ENCODE assay signal across 9 cellular contexts in genomic region chr7:64951250-64951848, GRCh38. TPM values are rescaled to one million over a fixed set of nuclear protein-coding genes. Genes with fewer than 3 reads are reported as not detected.
DNase-seq lines count a peak whose midpoint lies in the region; ATAC-seq and TF ChIP-seq lines count a peak whose summit lies in the region.
"Had no signal": no experiment of that assay in that cellular context is flagged by ENCODE, and none has a peak within 500 bp of the region (broad histone marks: within the 10 kb centered on the region; RNA-seq: fewer than 3 reads in every experiment).

No MANE protein-coding gene starts in this region.

- ATAC-seq in HG03442 (IDR thresholded peaks at IDR 0.05; ENCODE audit: unreplicated experiment): peak; percentile 66

- H4K20me1 ChIP-seq in OCI-LY7 (ENCODE audit: insufficient read depth, low read length): no peaks in the 10 kb centered on the region
- H4K20me1 ChIP-seq: BLaER1 treated with 17β-estradiol and CSF1 and Interleukin-3, amounts not matched to agents 10 nM and 100 nM had no signal

- no peak overlapping the region for H3K4me3 ChIP-seq in OCI-LY7 (ENCODE audit: low read depth, low read length, poor library complexity, severe bottlenecking)
- no peak overlapping the region for H3K4me3 ChIP-seq in dorsolateral prefrontal cortex
- H3K4me3 ChIP-seq in mesendoderm (ENCODE audit: low read length): no peak overlapping the region
- H3K4me3 ChIP-seq: BLaER1 treated with 17β-estradiol and CSF1 and Interleukin-3, amounts not matched to agents 10 nM and 100 nM had no signal

- no peaks in the 10 kb centered on the region for H3K36me3 ChIP-seq in OCI-LY7 (ENCODE audit: insufficient read depth, low read length)
- H3K36me3 ChIP-seq in mesendoderm (ENCODE audit: control insufficient read depth, insufficient read depth, low read length): no peaks in the 10 kb centered on the region
- H3K36me3 ChIP-seq: BLaER1 treated with 17β-estradiol and CSF1 and Interleukin-3, amounts not matched to agents 10 nM and 100 nM had no signal

- H2BK5ac ChIP-seq in mesendoderm (ENCODE audit: low read length): no peak overlapping the region

- no peak overlapping the region for H3K27ac ChIP-seq in OCI-LY7 (ENCODE audit: low read depth, low read length, poor library complexity, severe bottlenecking)
- peak overlapping the region in 1 of 59 donors; percentile 7 for H3K27ac ChIP-seq in dorsolateral prefrontal cortex
- no peak overlapping the region for H3K27ac ChIP-seq in mesendoderm (ENCODE audit: low read depth, low read length)
- H3K27ac ChIP-seq: BLaER1 treated with 17β-estradiol and CSF1 and Interleukin-3, amounts not matched to agents 10 nM and 100 nM had no signal

- peak; percentile 51 for DNase-seq in NCI-H2107 treated with DMSO at 0.1 percent for 48 hours (lab: John Stamatoyannopoulos, UW; ENCODE audit: unreplicated experiment)
- no peak for DNase-seq in NCI-H2107 (lab: John Stamatoyannopoulos, UW)
- peak; percentile 72 for DNase-seq in OCI-LY7 (ENCODE audit: low spot score)
- DNase-seq in dorsolateral prefrontal cortex: no peak
- DNase-seq in mesendoderm: peak; percentile 39
- DNase-seq in T1000 (lab: John Stamatoyannopoulos, UW): no peak
- no peak for DNase-seq in activated CD4-positive, alpha-beta memory T cell treated with anti-CD3 and anti-CD28 coated beads, Interleukin-2, amount 10 ng/mL, durations not matched to agents 7 days and 5 days

- peaks cover 0 to 17% (median 9%) of the 10 kb centered on the region in 45 donors for H3K27me3 ChIP-seq in dorsolateral prefrontal cortex
- no peaks in the 10 kb centered on the region for H3K27me3 ChIP-seq in mesendoderm (ENCODE audit: insufficient read depth, low read length, poor library complexity)
- H3K27me3 ChIP-seq: BLaER1 treated with 17β-estradiol and CSF1 and Interleukin-3, amounts not matched to agents 10 nM and 100 nM had no signal

- no TSS peak for BruUV-seq in OCI-LY7 (replicated peaks; lab: Mats Ljungman, UMichigan)

- H3K27me3 Mint-ChIP-seq in activated CD4-positive, alpha-beta memory T cell treated with anti-CD3 and anti-CD28 coated beads, Interleukin-2, amount 10 ng/mL, durations not matched to agents 7 days and 5 days: peaks cover 29% of the 10 kb centered on the region

- POLR2A ChIA-PET in OCI-LY7 (lab: Charles Lee): interaction anchor here (0.5 to 1.6 kb wide), 5 partner anchors 9 to 86 kb away, joined by 3 to 5 read pairs (median 3); partner anchors contain the start of gene ERV3-1
- POLR2A ChIA-PET in activated CD4-positive, alpha-beta memory T cell treated with anti-CD3 and anti-CD28 coated beads, Interleukin-2, amount 10 ng/mL, durations not matched to agents 7 days and 5 days (lab: Charles Lee): interaction anchor here (1.6 kb wide), 1 partner anchor 356 kb away, joined by 3 read pairs; no protein-coding TSS in a partner anchor

- TF ChIP-seq CTCF in OCI-LY7 (conservative IDR thresholded peaks at IDR 0.05; ENCODE audit: low read length) (peak; percentile 92), dorsolateral prefrontal cortex (IDR thresholded peaks at IDR 0.05 in 54 of 56, conservative IDR thresholded peaks at IDR 0.05 in 2 of 56; ENCODE audit: low read depth in 1 of 56, partially characterized antibody in 56 of 56) (peak; percentile 59 to 95 (median 87))

- intact Hi-C loops in OCI-LY7 (cut with micrococcal nuclease; ENCODE audit: unreplicated experiment) (loop anchor here (1.0 to 5.0 kb wide), 3 partner anchors 63 to 356 kb away; no protein-coding TSS in a partner anchor), dorsolateral prefrontal cortex (cut with DNase I) (loop anchor here (2.0 to 5.0 kb wide), 2 partner anchors 355 to 356 kb away; no protein-coding TSS in a partner anchor)

- no peaks in the 10 kb centered on the region for H3K79me2 ChIP-seq in OCI-LY7 (ENCODE audit: insufficient read depth, low read depth, low read length)
- no peaks in the 10 kb centered on the region for H3K79me2 ChIP-seq in mesendoderm (ENCODE audit: control insufficient read depth, insufficient read depth, low read length)

- H3K4me2 ChIP-seq in OCI-LY7 (ENCODE audit: low read length) (no peak overlapping the region), mesendoderm (ENCODE audit: low read length) (no peak overlapping the region)
- H3K4me2 ChIP-seq: BLaER1 treated with 17β-estradiol and CSF1 and Interleukin-3, amounts not matched to agents 10 nM and 100 nM had no signal

- H3K79me1 ChIP-seq in mesendoderm (ENCODE audit: low read length): no peaks in the 10 kb centered on the region

- H3K18ac ChIP-seq in mesendoderm (ENCODE audit: low read length): no peak overlapping the region

- no peak overlapping the region for H4K5ac ChIP-seq in mesendoderm (ENCODE audit: low read length)

- no peak overlapping the region for H4K8ac ChIP-seq in mesendoderm (ENCODE audit: low read depth, low read length)

- H3K56ac ChIP-seq in mesendoderm (ENCODE audit: low read length): no peak overlapping the region

- CTCF ChIA-PET in OCI-LY7 (lab: Charles Lee; ENCODE audit: unreplicated experiment): no interaction called here
- CTCF ChIA-PET in activated CD4-positive, alpha-beta memory T cell treated with anti-CD3 and anti-CD28 coated beads, Interleukin-2, amount 10 ng/mL, durations not matched to agents 7 days and 5 days (lab: Charles Lee): interaction anchor here (0.6 to 3.4 kb wide), 3 partner anchors 130 to 670 kb away, joined by 3 to 30 read pairs (median 3); no protein-coding TSS in a partner anchor

- peaks cover 1% of the 10 kb centered on the region for H3K4me1 Mint-ChIP-seq in activated CD4-positive, alpha-beta memory T cell treated with anti-CD3 and anti-CD28 coated beads, Interleukin-2, amount 10 ng/mL, durations not matched to agents 7 days and 5 days

- no peaks in the 10 kb centered on the region for H3K9me3 ChIP-seq in OCI-LY7 (ENCODE audit: low read length)

- no peak overlapping the region for H3K9ac ChIP-seq in mesendoderm (ENCODE audit: low read length)
- H3K9ac ChIP-seq: BLaER1 treated with 17β-estradiol and CSF1 and Interleukin-3, amounts not matched to agents 10 nM and 100 nM had no signal

- no peaks in the 10 kb centered on the region for H3K9me3 Mint-ChIP-seq in activated CD4-positive, alpha-beta memory T cell treated with anti-CD3 and anti-CD28 coated beads, Interleukin-2, amount 10 ng/mL, durations not matched to agents 7 days and 5 days

- H2AFZ ChIP-seq in OCI-LY7 (ENCODE audit: low read length): peak overlapping the region; percentile 44; the same call in 1 of the 2 replicates

- H3K36me3 Mint-ChIP-seq in activated CD4-positive, alpha-beta memory T cell treated with anti-CD3 and anti-CD28 coated beads, Interleukin-2, amount 10 ng/mL, durations not matched to agents 7 days and 5 days (ENCODE audit: low read depth): peaks cover 2% of the 10 kb centered on the region

- no peak overlapping the region for H3K4me3 Mint-ChIP-seq in activated CD4-positive, alpha-beta memory T cell treated with anti-CD3 and anti-CD28 coated beads, Interleukin-2, amount 10 ng/mL, durations not matched to agents 7 days and 5 days

- no peak overlapping the region for H2BK120ac ChIP-seq in mesendoderm (ENCODE audit: low read depth, low read length)

- no peak overlapping the region for H3K4ac ChIP-seq in mesendoderm (ENCODE audit: low read depth, low read length)

- WGBS in mesendoderm (ENCODE audit: extremely low coverage, insufficient coverage, low lambda C conversion rate): no CpG with 5 or more reads among the region's 1 CpG

- no peak overlapping the region for H2BK15ac ChIP-seq in mesendoderm (replicated peaks; ENCODE audit: low read depth)

- H2AK5ac ChIP-seq in mesendoderm (ENCODE audit: low read length): no peak overlapping the region

- H3K4me1 ChIP-seq in OCI-LY7 (ENCODE audit: insufficient read depth, low read length, poor library complexity, severe bottlenecking): no peaks in the 10 kb centered on the region
- H3K4me1 ChIP-seq in mesendoderm (ENCODE audit: control insufficient read depth, low read depth, low read length): no peaks in the 10 kb centered on the region

- no peak overlapping the region for H3K27ac Mint-ChIP-seq in activated CD4-positive, alpha-beta memory T cell treated with anti-CD3 and anti-CD28 coated beads, Interleukin-2, amount 10 ng/mL, durations not matched to agents 7 days and 5 days

- no peak overlapping the region for H3K23ac ChIP-seq in mesendoderm (ENCODE audit: low read length)

- H3K9me2 ChIP-seq in OCI-LY7 (ENCODE audit: insufficient read depth, low read length): no peaks in the 10 kb centered on the region

RNA-seq across cellular contexts. Expression of gene ZNF117, which starts 39.5 kb away (rescaled TPM):
- total RNA-seq in OCI-LY7 (2014; rRNA removed; shearing (Covaris generic)): 15.4 and 19.5 TPM in 2 replicates
- total RNA-seq in OCI-LY7 (2022) (29.2 and 32.8 TPM in 2 replicates), dorsolateral prefrontal cortex (10 to 100 TPM in 118 of 120 experiments, 1 to 10 TPM in 2; 7.9 to 35.1 (median 17.4) TPM)
- 7.7 TPM for polyA plus RNA-seq in mesendoderm (2013, experiment 1 of 2)
- 7.5 TPM for polyA plus RNA-seq in mesendoderm (2013, experiment 2 of 2)
- 1 to 10 TPM; 4.3 to 4.6 TPM for total RNA-seq in activated CD4-positive, alpha-beta memory T cell treated with anti-CD3 and anti-CD28 coated beads, Interleukin-2, amount 10 ng/mL, durations not matched to agents 7 days and 5 days

RNA-seq across cellular contexts. Expression of gene ZNF273, which starts 48.3 kb away (rescaled TPM):
- total RNA-seq in OCI-LY7 (2014; rRNA removed; shearing (Covaris generic)): 19.0 and 22.8 TPM in 2 replicates
- total RNA-seq in OCI-LY7 (2022) (23.7 and 28.7 TPM in 2 replicates), dorsolateral prefrontal cortex (10 to 100 TPM; 15.4 to 66.1 (median 37.2) TPM)
- polyA plus RNA-seq in mesendoderm (2013, experiment 1 of 2): 11.6 TPM
- polyA plus RNA-seq in mesendoderm (2013, experiment 2 of 2): 11.6 TPM
- 10 to 100 TPM in 1 of 2 experiments, 1 to 10 TPM in 1; 8.4 to 10.5 TPM for total RNA-seq in activated CD4-positive, alpha-beta memory T cell treated with anti-CD3 and anti-CD28 coated beads, Interleukin-2, amount 10 ng/mL, durations not matched to agents 7 days and 5 days

RNA-seq across cellular contexts. Expression of gene ERV3-1, which starts 55.1 kb away (rescaled TPM):
- 24.6 and 34.4 TPM in 2 replicates for total RNA-seq in OCI-LY7 (2014; rRNA removed; shearing (Covaris generic))
- total RNA-seq in OCI-LY7 (2022) (54.3 and 55.5 TPM in 2 replicates), dorsolateral prefrontal cortex (10 to 100 TPM in 119 of 120 experiments, 1 to 10 TPM in 1; 7.9 to 37.1 (median 22.1) TPM)
- polyA plus RNA-seq in mesendoderm (2013, experiment 1 of 2): 6.9 TPM
- 7.2 TPM for polyA plus RNA-seq in mesendoderm (2013, experiment 2 of 2)
- 10 to 100 TPM in 1 of 2 experiments, 1 to 10 TPM in 1; 9.6 to 14.4 TPM for total RNA-seq in activated CD4-positive, alpha-beta memory T cell treated with anti-CD3 and anti-CD28 coated beads, Interleukin-2, amount 10 ng/mL, durations not matched to agents 7 days and 5 days

Comparison
In these comparisons a context has a peak if more than half of its experiments do, and no peak if none do; other contexts are left out.
1. DNase-seq: peak in NCI-H2107 treated with DMSO at 0.1 percent for 48 hours (single experiment), OCI-LY7 (single experiment) and mesendoderm (single experiment); none in NCI-H2107 (single experiment), dorsolateral prefrontal cortex (0 of 10), T1000 (single experiment) and activated CD4-positive, alpha-beta memory T cell treated with anti-CD3 and anti-CD28 coated beads, Interleukin-2, amount 10 ng/mL, durations not matched to agents 7 days and 5 days (single experiment).